1 cellular context compared by ENCODE assay signal in genomic region chr17:66405836-66406679, GRCh38.
A peak's percentile ranks its signal among the peaks of the same experiment; 100 is the strongest.
TF ChIP-seq lines count a peak whose summit lies in the region.

No MANE protein-coding gene starts in this region.

TF ChIP-seq in SK-N-SH treated with all-trans-retinoic acid at 6 μM for 48 hours, 23 proteins besides CTCF, POLR2A, EP300 and RAD21 (continued from another document):
- peak; percentile 47; the same call in 1 of the 2 replicates for TF ChIP-seq TSHZ2 (CRISPR knock-in tag; IDR thresholded peaks at IDR 0.05)
- TF ChIP-seq TCF4 (CRISPR knock-in tag; IDR thresholded peaks at IDR 0.05; ENCODE audit: borderline replicate concordance) = peak; percentile 29; the same call in 1 of the 2 replicates
- peak; percentile 42; the same call in 1 of the 2 replicates for TF ChIP-seq ISL1 (CRISPR knock-in tag; IDR thresholded peaks at IDR 0.05)
TF ChIP-seq in SK-N-SH treated with all-trans-retinoic acid at 6 μM for 48 hours: peak in this region for 4.
